38 cellular contexts compared by ENCODE assay signal in genomic region chr6:56988145-56988544, GRCh38. TPM values are rescaled to one million over a fixed set of nuclear protein-coding genes. Genes with fewer than 3 reads are reported as not detected.
"Had no signal": no experiment of that assay in that cellular context is flagged by ENCODE, and none has a peak within 500 bp of the region (broad histone marks: within the 10 kb centered on the region; RNA-seq: fewer than 3 reads in every experiment).

No MANE protein-coding gene starts in this region.

- H3K9me3 ChIP-seq: adrenal gland, breast epithelium, colonic mucosa, gastrocnemius medialis, heart left ventricle had no signal

- H3K4me1 ChIP-seq: adrenal gland, breast epithelium, colonic mucosa, gastrocnemius medialis, heart left ventricle had no signal

- H3K27me3 ChIP-seq: breast epithelium, cardiac muscle cell, colonic mucosa, gastrocnemius medialis, heart left ventricle had no signal

- H3K9me3 Mint-ChIP-seq: activated CD4-positive, alpha-beta memory T cell treated with anti-CD3 and anti-CD28 coated beads for 36 hours; activated CD4-positive, alpha-beta T cell treated with anti-CD3 and anti-CD28 coated beads, Interleukin-2, amount 10 ng/mL, durations not matched to agents 24 days and 14 days; activated naive CD4-positive, alpha-beta T cell treated with anti-CD3 and anti-CD28 coated beads for 36 hours; activated naive CD4-positive, alpha-beta T cell treated with anti-CD3 and anti-CD28 coated beads, Interleukin-2, amount 50 U/mL, for 24 hours; activated naive CD8-positive, alpha-beta T cell treated with anti-CD3 and anti-CD28 coated beads for 36 hours; activated naive CD8-positive, alpha-beta T cell treated with anti-CD3 and anti-CD28 coated beads, Interleukin-2, amount 50 U/mL, for 24 hours; activated T-helper 1 cell treated with anti-CD3 and anti-CD28 coated beads, Interleukin-12 subunit alpha, Interleukin-12 subunit beta, Interleukin-2, Interleukin-4 antibody, amounts not matched to agents 30 ng/mL and 10 ng/mL and 1 ng/mL, durations not matched to agents 14 hours and 24 hours and 36 hours; activated T-helper 2 cell treated with anti-CD3 and anti-CD28 coated beads, Interferon-gamma antibody, Interleukin-2, Interleukin-4, amounts not matched to agents 10 μg/mL and 5 μg/mL and 100 μg/mL, durations not matched to agents 14 hours and 24 hours and 36 hours; brain; endodermal cell; T-helper 2 cell treated with Interferon-gamma antibody and Interleukin-4, amounts not matched to agents 5 μg/mL and 100 μg/mL, for 36 hours had no signal

- H3K27ac Mint-ChIP-seq: activated CD4-positive, alpha-beta memory T cell treated with anti-CD3 and anti-CD28 coated beads for 36 hours; activated CD4-positive, alpha-beta T cell treated with anti-CD3 and anti-CD28 coated beads for 36 hours; activated CD4-positive, alpha-beta T cell treated with anti-CD3 and anti-CD28 coated beads, Interleukin-2, amount 10 ng/mL, durations not matched to agents 24 days and 14 days; activated CD8-positive, alpha-beta memory T cell treated with anti-CD3 and anti-CD28 coated beads, Interleukin-2, amount 10 ng/mL, durations not matched to agents 7 days and 5 days; activated CD8-positive, alpha-beta T cell treated with anti-CD3 and anti-CD28 coated beads, Interleukin-2, amount 10 ng/mL, durations not matched to agents 7 days and 5 days; activated naive CD4-positive, alpha-beta T cell treated with anti-CD3 and anti-CD28 coated beads for 36 hours; activated naive CD4-positive, alpha-beta T cell treated with anti-CD3 and anti-CD28 coated beads, Interleukin-2, amount 50 U/mL, for 24 hours; activated naive CD8-positive, alpha-beta T cell treated with anti-CD3 and anti-CD28 coated beads for 36 hours; activated naive CD8-positive, alpha-beta T cell treated with anti-CD3 and anti-CD28 coated beads, Interleukin-2, amount 50 U/mL, for 24 hours; activated T-helper 1 cell treated with anti-CD3 and anti-CD28 coated beads, Interleukin-12 subunit alpha, Interleukin-12 subunit beta, Interleukin-2, Interleukin-4 antibody, amounts not matched to agents 30 ng/mL and 10 ng/mL and 1 ng/mL, durations not matched to agents 14 hours and 24 hours and 36 hours; activated T-helper 2 cell treated with anti-CD3 and anti-CD28 coated beads, Interferon-gamma antibody, Interleukin-2, Interleukin-4, amounts not matched to agents 10 μg/mL and 5 μg/mL and 100 μg/mL, durations not matched to agents 14 hours and 24 hours and 36 hours; brain; endodermal cell; T-helper 17 cell; T-helper 2 cell treated with Interferon-gamma antibody and Interleukin-4, amounts not matched to agents 5 μg/mL and 100 μg/mL, for 36 hours had no signal

- H3K4me3 Mint-ChIP-seq: activated CD4-positive, alpha-beta memory T cell treated with anti-CD3 and anti-CD28 coated beads for 36 hours; activated CD4-positive, alpha-beta T cell treated with anti-CD3 and anti-CD28 coated beads for 36 hours; activated CD4-positive, alpha-beta T cell treated with anti-CD3 and anti-CD28 coated beads, Interleukin-2, amount 10 ng/mL, durations not matched to agents 24 days and 14 days; activated CD8-positive, alpha-beta memory T cell treated with anti-CD3 and anti-CD28 coated beads, Interleukin-2, amount 10 ng/mL, durations not matched to agents 7 days and 5 days; activated CD8-positive, alpha-beta T cell treated with anti-CD3 and anti-CD28 coated beads, Interleukin-2, amount 10 ng/mL, durations not matched to agents 7 days and 5 days; activated naive CD4-positive, alpha-beta T cell treated with anti-CD3 and anti-CD28 coated beads for 36 hours; activated naive CD4-positive, alpha-beta T cell treated with anti-CD3 and anti-CD28 coated beads, Interleukin-2, amount 50 U/mL, for 24 hours; activated naive CD8-positive, alpha-beta T cell treated with anti-CD3 and anti-CD28 coated beads for 36 hours; activated naive CD8-positive, alpha-beta T cell treated with anti-CD3 and anti-CD28 coated beads, Interleukin-2, amount 50 U/mL, for 24 hours; activated T-helper 1 cell treated with anti-CD3 and anti-CD28 coated beads, Interleukin-12 subunit alpha, Interleukin-12 subunit beta, Interleukin-2, Interleukin-4 antibody, amounts not matched to agents 30 ng/mL and 10 ng/mL and 1 ng/mL, durations not matched to agents 14 hours and 24 hours and 36 hours; brain; endodermal cell; T-helper 17 cell; T-helper 2 cell treated with Interferon-gamma antibody and Interleukin-4, amounts not matched to agents 5 μg/mL and 100 μg/mL, for 36 hours had no signal

- H3K4me1 Mint-ChIP-seq: activated CD4-positive, alpha-beta T cell treated with anti-CD3 and anti-CD28 coated beads for 36 hours; activated CD4-positive, alpha-beta T cell treated with anti-CD3 and anti-CD28 coated beads, Interleukin-2, amount 10 ng/mL, durations not matched to agents 24 days and 14 days; activated CD8-positive, alpha-beta memory T cell treated with anti-CD3 and anti-CD28 coated beads, Interleukin-2, amount 10 ng/mL, durations not matched to agents 7 days and 5 days; activated naive CD4-positive, alpha-beta T cell treated with anti-CD3 and anti-CD28 coated beads, Interleukin-2, amount 50 U/mL, for 24 hours; activated naive CD8-positive, alpha-beta T cell treated with anti-CD3 and anti-CD28 coated beads for 36 hours; activated naive CD8-positive, alpha-beta T cell treated with anti-CD3 and anti-CD28 coated beads, Interleukin-2, amount 50 U/mL, for 24 hours; brain; endodermal cell; T-helper 17 cell had no signal

- H3K36me3 Mint-ChIP-seq: activated CD4-positive, alpha-beta memory T cell treated with anti-CD3 and anti-CD28 coated beads for 36 hours; activated CD8-positive, alpha-beta memory T cell treated with anti-CD3 and anti-CD28 coated beads, Interleukin-2, amount 10 ng/mL, durations not matched to agents 7 days and 5 days; activated naive CD4-positive, alpha-beta T cell treated with anti-CD3 and anti-CD28 coated beads, Interleukin-2, amount 50 U/mL, for 24 hours; activated naive CD8-positive, alpha-beta T cell treated with anti-CD3 and anti-CD28 coated beads for 36 hours; brain had no signal

- DNase-seq: activated CD4-positive, alpha-beta memory T cell treated with anti-CD3 and anti-CD28 coated beads for 36 hours; activated CD4-positive, alpha-beta T cell treated with anti-CD3 and anti-CD28 coated beads for 36 hours; activated CD4-positive, alpha-beta T cell treated with anti-CD3 and anti-CD28 coated beads, Interleukin-2, amount 10 ng/mL, durations not matched to agents 24 days and 14 days; activated CD4-positive, CD25-positive, alpha-beta regulatory T cell; activated CD4-positive, CD25-positive, alpha-beta regulatory T cell treated with anti-CD3 and anti-CD28 coated beads, Interleukin-2, amount 50 U/mL, for 72 hours; activated CD8-positive, alpha-beta memory T cell treated with anti-CD3 and anti-CD28 coated beads, Interleukin-2, amount 10 ng/mL, durations not matched to agents 7 days and 5 days; activated CD8-positive, alpha-beta memory T cell treated with anti-CD3 and anti-CD28 coated beads, Interleukin-2, amount 50 U/mL, for 4 hours; activated CD8-positive, alpha-beta T cell treated with anti-CD3 and anti-CD28 coated beads, Interleukin-2, amount 10 ng/mL, durations not matched to agents 7 days and 5 days; activated effector memory CD4-positive, alpha-beta T cell treated with anti-CD3 and anti-CD28 coated beads, Interleukin-2, amount 50 U/mL, for 16 hours; activated naive CD4-positive, alpha-beta T cell treated with anti-CD3 and anti-CD28 coated beads for 36 hours; activated naive CD8-positive, alpha-beta T cell treated with anti-CD3 and anti-CD28 coated beads for 36 hours; activated naive CD8-positive, alpha-beta T cell treated with anti-CD3 and anti-CD28 coated beads, Interleukin-2, amount 50 U/mL, for 24 hours; activated T-cell treated with anti-CD3 and anti-CD28 coated beads, Interleukin-2, amount 50 U/mL, for 1 hour; activated T-cell treated with anti-CD3 and anti-CD28 coated beads, Interleukin-2, amount 50 U/mL, for 48 hours; adrenal gland; amygdala; aorta; central memory CD4-positive, alpha-beta T cell; cerebellar nuclear complex; colonic mucosa; effector memory CD4-positive, alpha-beta T cell; endodermal cell; foreskin fibroblast; gastrocnemius medialis; glutamatergic neuron; heart left ventricle; T-helper 17 cell; T1000; WERI-Rb-1 had no signal

- H3K4me3 ChIP-seq: adrenal gland, breast epithelium, cardiac muscle cell, colonic mucosa, gastrocnemius medialis, heart left ventricle had no signal

- H3K27ac ChIP-seq: adrenal gland, breast epithelium, cardiac muscle cell, colonic mucosa, gastrocnemius medialis, heart left ventricle, WERI-Rb-1 had no signal

- ATAC-seq: activated CD4-positive, alpha-beta T cell treated with anti-CD3 and anti-CD28 coated beads for 36 hours; activated CD8-positive, alpha-beta memory T cell treated with anti-CD3 and anti-CD28 coated beads, Interleukin-2, amount 10 ng/mL, durations not matched to agents 7 days and 5 days; activated CD8-positive, alpha-beta T cell treated with anti-CD3 and anti-CD28 coated beads, Interleukin-2, amount 10 ng/mL, durations not matched to agents 7 days and 5 days; activated naive CD8-positive, alpha-beta T cell treated with anti-CD3 and anti-CD28 coated beads, Interleukin-2, amount 50 U/mL, for 24 hours; esophagus mucosa; gastrocnemius medialis; heart left ventricle; T-helper 17 cell had no signal

- H3K36me3 ChIP-seq: adrenal gland, breast epithelium, cardiac muscle cell, colonic mucosa, gastrocnemius medialis, heart left ventricle, WERI-Rb-1 had no signal

RNA-seq across cellular contexts. Expression of gene BEND6, which starts 33.2 kb away (rescaled TPM):
- total RNA-seq: activated CD4-positive, alpha-beta memory T cell treated with anti-CD3 and anti-CD28 coated beads for 36 hours; activated CD4-positive, alpha-beta T cell treated with anti-CD3 and anti-CD28 coated beads for 36 hours; activated CD4-positive, alpha-beta T cell treated with anti-CD3 and anti-CD28 coated beads, Interleukin-2, amount 10 ng/mL, durations not matched to agents 24 days and 14 days; activated CD8-positive, alpha-beta memory T cell treated with anti-CD3 and anti-CD28 coated beads for 36 hours; activated CD8-positive, alpha-beta memory T cell treated with anti-CD3 and anti-CD28 coated beads, Interleukin-2, amount 10 ng/mL, durations not matched to agents 7 days and 5 days; activated CD8-positive, alpha-beta T cell treated with anti-CD3 and anti-CD28 coated beads, Interleukin-2, amount 10 ng/mL, durations not matched to agents 7 days and 5 days; activated naive CD4-positive, alpha-beta T cell treated with anti-CD3 and anti-CD28 coated beads for 36 hours; activated naive CD8-positive, alpha-beta T cell treated with anti-CD3 and anti-CD28 coated beads for 36 hours; activated T-helper 1 cell treated with anti-CD3 and anti-CD28 coated beads, Interleukin-12 subunit alpha, Interleukin-12 subunit beta, Interleukin-2, Interleukin-4 antibody, amounts not matched to agents 30 ng/mL and 10 ng/mL and 1 ng/mL, durations not matched to agents 14 hours and 24 hours and 36 hours; activated T-helper 2 cell treated with anti-CD3 and anti-CD28 coated beads, Interferon-gamma antibody, Interleukin-2, Interleukin-4, amounts not matched to agents 10 μg/mL and 5 μg/mL and 100 μg/mL, durations not matched to agents 14 hours and 24 hours and 36 hours; T-helper 17 cell had no signal
